Comparison of ENCODE assay signal across 1 cellular context in genomic region chr9:136805207-136805740, GRCh38.
TF ChIP-seq lines count a peak whose summit lies in the region.

No MANE protein-coding gene starts in this region.

TF ChIP-seq in GM23338, 12 proteins besides CTCF, POLR2A, EP300 and RAD21:
- TF ChIP-seq REST (IDR thresholded peaks at IDR 0.05; ENCODE audit: unreplicated experiment) (no peak), ZNF331 (CRISPR knock-in tag; IDR thresholded peaks at IDR 0.05; ENCODE audit: low read depth) (no peak), POLR2AphosphoS5 (IDR thresholded peaks at IDR 0.05; ENCODE audit: low read depth) (no peak), NANOG (IDR thresholded peaks at IDR 0.05; ENCODE audit: borderline replicate concordance) (no peak)
